Comparison of ENCODE assay signal across 12 cellular contexts in the genomic region with DNA sequence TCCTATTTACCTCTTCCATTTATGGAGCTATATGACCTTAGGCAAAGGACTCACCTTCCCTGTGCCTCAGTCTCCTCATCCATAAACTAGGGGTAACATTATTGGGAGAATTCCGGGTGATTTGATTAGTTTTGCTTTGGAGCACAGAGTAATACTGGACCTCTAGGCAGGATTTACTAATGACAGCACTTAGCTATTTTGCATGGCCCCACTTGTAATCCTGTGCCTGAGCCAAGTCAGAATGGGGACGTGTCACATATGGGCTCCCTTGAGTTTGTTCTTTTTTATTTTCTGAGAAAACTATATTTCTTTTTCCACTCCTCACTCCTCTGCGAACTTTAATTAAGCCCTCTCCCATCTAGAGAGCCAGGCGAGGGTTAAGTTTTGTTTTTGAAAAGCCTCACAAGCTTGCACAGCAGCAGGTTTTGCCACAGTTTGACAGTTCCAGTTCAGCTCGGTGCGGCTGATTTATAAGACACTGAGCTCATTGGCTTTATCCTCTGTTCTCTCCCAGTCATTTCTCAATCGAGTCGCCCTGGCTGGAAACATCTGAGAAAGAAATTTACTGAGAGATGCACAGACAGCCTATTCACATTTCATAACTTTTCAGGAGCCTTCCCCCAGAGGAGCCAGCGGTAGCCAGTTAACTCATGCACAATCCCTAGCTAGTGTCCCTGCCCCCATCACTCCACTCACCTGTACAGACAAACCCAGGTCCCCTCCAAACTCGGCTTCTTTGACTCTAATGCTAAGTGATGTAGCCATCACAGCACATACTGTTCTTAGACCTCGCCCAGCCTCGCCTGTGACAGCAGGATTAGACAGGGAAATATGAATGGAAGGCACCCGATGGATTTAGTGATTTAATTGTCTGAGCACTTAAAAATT.
DNase-seq lines count a peak whose midpoint lies in the region; ATAC-seq and TF ChIP-seq lines count a peak whose summit lies in the region.
"Had no signal": no experiment of that assay in that cellular context is flagged by ENCODE, and none has a peak within 500 bp of the region (broad histone marks: within the 10 kb centered on the region; RNA-seq: fewer than 3 reads in every experiment).

No MANE protein-coding gene starts in this region.

- H3K27ac ChIP-seq in left lung (peak overlapping the region in 1 of 2 donors; percentile 33), Karpas-422 (ENCODE audit: low read length) (no peak overlapping the region)

- H3K4me1 Mint-ChIP-seq in brain (peaks cover 45% of the 10 kb centered on the region), natural killer cell (no peaks in the 10 kb centered on the region)
- H3K4me1 Mint-ChIP-seq: IgD-negative memory B cell had no signal

- H3K36me3 ChIP-seq in left lung (no peaks in the 10 kb centered on the region), Karpas-422 (ENCODE audit: insufficient read depth, low read length) (no peaks in the 10 kb centered on the region)

- H3K79me2 ChIP-seq in Karpas-422 (ENCODE audit: low read length) = no peaks in the 10 kb centered on the region

- H3K9me3 ChIP-seq in left lung (no peaks in the 10 kb centered on the region), Karpas-422 (ENCODE audit: low read length) (no peaks in the 10 kb centered on the region)

- ATAC-seq in left lung = peak; percentile 67
- no peak for ATAC-seq in natural killer cell
- ATAC-seq in HG03097 (IDR thresholded peaks at IDR 0.05; ENCODE audit: low FRiP score, unreplicated experiment) = no peak

- peaks cover 0 to 5% (median 0%) of the 10 kb centered on the region in 5 experiments for H3K9me3 Mint-ChIP-seq in brain
- H3K9me3 Mint-ChIP-seq in natural killer cell = no peaks in the 10 kb centered on the region

- peak; percentile 12 for DNase-seq in Ammon's horn (ENCODE audit: low spot score)
- DNase-seq in left lung = no peak
- peak; percentile 54 for DNase-seq in retina
- no peak for DNase-seq in natural killer cell
- no peak for DNase-seq in SW 1271 (lab: John Stamatoyannopoulos, UW)
- no peak for DNase-seq in Karpas-422
- DNase-seq: activated CD4-positive, alpha-beta T cell treated with anti-CD3 and anti-CD28 coated beads, Interleukin-2, amount 50 U/mL, for 48 hours; activated gamma-delta T cell treated with Interleukin-2 at 50 U/mL for 16 hours; NCI-H1436 treated with DMSO at 0.1 percent for 48 hours had no signal

- H2AFZ ChIP-seq in Karpas-422 (ENCODE audit: low read length) = no peak overlapping the region

- intact Hi-C loops in left lung (cut with DNase I) (no loop called here), natural killer cell (cut with micrococcal nuclease) (no loop called here)

- H3K27me3 Mint-ChIP-seq in brain (peaks cover 2% of the 10 kb centered on the region), natural killer cell (ENCODE audit: low read depth in 2 of 2) (peaks cover 5 to 11% of the 10 kb centered on the region in 2 donors)
- H3K27me3 Mint-ChIP-seq: IgD-negative memory B cell had no signal

- H3K36me3 Mint-ChIP-seq in brain (no peaks in the 10 kb centered on the region), natural killer cell (no peaks in the 10 kb centered on the region)
- H3K36me3 Mint-ChIP-seq: IgD-negative memory B cell had no signal

- no peak for TF ChIP-seq CTCF in brain (conservative IDR thresholded peaks at IDR 0.05)
- TF ChIP-seq CTCF in left lung (IDR thresholded peaks at IDR 0.05) = no peak
- TF ChIP-seq CTCF in natural killer cell (IDR thresholded peaks at IDR 0.05) = no peak

- no peak overlapping the region for H3K9ac ChIP-seq in Karpas-422 (ENCODE audit: low read length)

- H3K4me1 ChIP-seq in left lung (no peaks in the 10 kb centered on the region), Karpas-422 (ENCODE audit: low read length) (no peaks in the 10 kb centered on the region)

- H3K4me2 ChIP-seq in Karpas-422 (ENCODE audit: low read depth, low read length, poor library complexity, severe bottlenecking) = no peak overlapping the region

- no peaks in the 10 kb centered on the region for H3K9me2 ChIP-seq in Karpas-422 (replicated peaks; ENCODE audit: insufficient read depth, low read length)

- H3K4me3 ChIP-seq in left lung (no peak overlapping the region), Karpas-422 (ENCODE audit: low read length) (no peak overlapping the region)

- H3K27ac Mint-ChIP-seq in brain = peak overlapping the region; percentile 68 to 90 (median 80)
- no peak overlapping the region for H3K27ac Mint-ChIP-seq in natural killer cell
- H3K27ac Mint-ChIP-seq: IgD-negative memory B cell had no signal

- peak overlapping the region; percentile 5 to 71 (median 51) for H3K4me3 Mint-ChIP-seq in brain
- no peak overlapping the region for H3K4me3 Mint-ChIP-seq in natural killer cell
- H3K4me3 Mint-ChIP-seq: IgD-negative memory B cell had no signal

- no peaks in the 10 kb centered on the region for H3K27me3 ChIP-seq in left lung
- H3K27me3 ChIP-seq in Karpas-422 (ENCODE audit: low read length) = no peaks in the 10 kb centered on the region

- no peaks in the 10 kb centered on the region for H4K20me1 ChIP-seq in Karpas-422 (ENCODE audit: insufficient read depth, low read depth, low read length)

Comparison
In these comparisons a context has a peak if more than half of its experiments do, and no peak if none do; other contexts are left out.
1. DNase-seq: peak in Ammon's horn (single experiment) and retina (single experiment); none in left lung (0 of 2), natural killer cell (single experiment), SW 1271 (0 of 2) and Karpas-422 (single experiment).
2. H3K27ac Mint-ChIP-seq: peak in brain (5 of 5); none in natural killer cell (0 of 2).